ENCODE assay signal across 1 cellular context in genomic region chr7:81638216-81638615, GRCh38.
TF ChIP-seq lines count a peak whose summit lies in the region.

No MANE protein-coding gene starts in this region.

TF ChIP-seq in HEK293, 187 proteins besides CTCF, POLR2A, EP300 and RAD21 (continued from another document and continues in another):
- TF ChIP-seq, protein P1, sequence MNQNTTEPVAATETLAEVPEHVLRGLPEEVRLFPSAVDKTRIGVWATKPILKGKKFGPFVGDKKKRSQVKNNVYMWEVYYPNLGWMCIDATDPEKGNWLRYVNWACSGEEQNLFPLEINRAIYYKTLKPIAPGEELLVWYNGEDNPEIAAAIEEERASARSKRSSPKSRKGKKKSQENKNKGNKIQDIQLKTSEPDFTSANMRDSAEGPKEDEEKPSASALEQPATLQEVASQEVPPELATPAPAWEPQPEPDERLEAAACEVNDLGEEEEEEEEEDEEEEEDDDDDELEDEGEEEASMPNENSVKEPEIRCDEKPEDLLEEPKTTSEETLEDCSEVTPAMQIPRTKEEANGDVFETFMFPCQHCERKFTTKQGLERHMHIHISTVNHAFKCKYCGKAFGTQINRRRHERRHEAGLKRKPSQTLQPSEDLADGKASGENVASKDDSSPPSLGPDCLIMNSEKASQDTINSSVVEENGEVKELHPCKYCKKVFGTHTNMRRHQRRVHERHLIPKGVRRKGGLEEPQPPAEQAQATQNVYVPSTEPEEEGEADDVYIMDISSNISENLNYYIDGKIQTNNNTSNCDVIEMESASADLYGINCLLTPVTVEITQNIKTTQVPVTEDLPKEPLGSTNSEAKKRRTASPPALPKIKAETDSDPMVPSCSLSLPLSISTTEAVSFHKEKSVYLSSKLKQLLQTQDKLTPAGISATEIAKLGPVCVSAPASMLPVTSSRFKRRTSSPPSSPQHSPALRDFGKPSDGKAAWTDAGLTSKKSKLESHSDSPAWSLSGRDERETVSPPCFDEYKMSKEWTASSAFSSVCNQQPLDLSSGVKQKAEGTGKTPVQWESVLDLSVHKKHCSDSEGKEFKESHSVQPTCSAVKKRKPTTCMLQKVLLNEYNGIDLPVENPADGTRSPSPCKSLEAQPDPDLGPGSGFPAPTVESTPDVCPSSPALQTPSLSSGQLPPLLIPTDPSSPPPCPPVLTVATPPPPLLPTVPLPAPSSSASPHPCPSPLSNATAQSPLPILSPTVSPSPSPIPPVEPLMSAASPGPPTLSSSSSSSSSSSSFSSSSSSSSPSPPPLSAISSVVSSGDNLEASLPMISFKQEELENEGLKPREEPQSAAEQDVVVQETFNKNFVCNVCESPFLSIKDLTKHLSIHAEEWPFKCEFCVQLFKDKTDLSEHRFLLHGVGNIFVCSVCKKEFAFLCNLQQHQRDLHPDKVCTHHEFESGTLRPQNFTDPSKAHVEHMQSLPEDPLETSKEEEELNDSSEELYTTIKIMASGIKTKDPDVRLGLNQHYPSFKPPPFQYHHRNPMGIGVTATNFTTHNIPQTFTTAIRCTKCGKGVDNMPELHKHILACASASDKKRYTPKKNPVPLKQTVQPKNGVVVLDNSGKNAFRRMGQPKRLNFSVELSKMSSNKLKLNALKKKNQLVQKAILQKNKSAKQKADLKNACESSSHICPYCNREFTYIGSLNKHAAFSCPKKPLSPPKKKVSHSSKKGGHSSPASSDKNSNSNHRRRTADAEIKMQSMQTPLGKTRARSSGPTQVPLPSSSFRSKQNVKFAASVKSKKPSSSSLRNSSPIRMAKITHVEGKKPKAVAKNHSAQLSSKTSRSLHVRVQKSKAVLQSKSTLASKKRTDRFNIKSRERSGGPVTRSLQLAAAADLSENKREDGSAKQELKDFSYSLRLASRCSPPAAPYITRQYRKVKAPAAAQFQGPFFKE (tag by site-specific recombination; IDR thresholded peaks at IDR 0.05; ENCODE audit: borderline replicate concordance) = no peak
- TF ChIP-seq, protein P2, sequence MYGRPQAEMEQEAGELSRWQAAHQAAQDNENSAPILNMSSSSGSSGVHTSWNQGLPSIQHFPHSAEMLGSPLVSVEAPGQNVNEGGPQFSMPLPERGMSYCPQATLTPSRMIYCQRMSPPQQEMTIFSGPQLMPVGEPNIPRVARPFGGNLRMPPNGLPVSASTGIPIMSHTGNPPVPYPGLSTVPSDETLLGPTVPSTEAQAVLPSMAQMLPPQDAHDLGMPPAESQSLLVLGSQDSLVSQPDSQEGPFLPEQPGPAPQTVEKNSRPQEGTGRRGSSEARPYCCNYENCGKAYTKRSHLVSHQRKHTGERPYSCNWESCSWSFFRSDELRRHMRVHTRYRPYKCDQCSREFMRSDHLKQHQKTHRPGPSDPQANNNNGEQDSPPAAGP (tag by site-specific recombination; IDR thresholded peaks at IDR 0.05) = no peak
- TF ChIP-seq ZNF404 (tag by site-specific recombination; IDR thresholded peaks at IDR 0.05) = no peak
- TF ChIP-seq ZNF510 (tag by site-specific recombination; IDR thresholded peaks at IDR 0.05; ENCODE audit: insufficient replicate concordance) = no peak
- no peak for TF ChIP-seq ZNF600 (tag by site-specific recombination; IDR thresholded peaks at IDR 0.05)
- TF ChIP-seq OSR2 (tag by site-specific recombination; IDR thresholded peaks at IDR 0.05) = peak; percentile 66; the same call in 1 of the 2 replicates
- TF ChIP-seq ZNF768 (tag by site-specific recombination; IDR thresholded peaks at IDR 0.05) = no peak
- TF ChIP-seq ZNF184 (tag by site-specific recombination; IDR thresholded peaks at IDR 0.05) = no peak
- 0 out of 2 replicates have a peak, but pooled peaks have one; percentile 44 for TF ChIP-seq INSM2 (tag by site-specific recombination; IDR thresholded peaks at IDR 0.05)
- TF ChIP-seq ZNF629 (tag by site-specific recombination; IDR thresholded peaks at IDR 0.05) = peak; percentile 81
- TF ChIP-seq ZNF221 (tag by site-specific recombination; IDR thresholded peaks at IDR 0.05; ENCODE audit: borderline replicate concordance) = no peak
- TF ChIP-seq ZNF2 (tag by site-specific recombination; IDR thresholded peaks at IDR 0.05) = no peak
- TF ChIP-seq KLF9 (tag by site-specific recombination; IDR thresholded peaks at IDR 0.05; ENCODE audit: low read depth) = no peak
- TF ChIP-seq ZNF843 (tag by site-specific recombination; IDR thresholded peaks at IDR 0.05) = peak; percentile 68
- TF ChIP-seq, protein P3, sequence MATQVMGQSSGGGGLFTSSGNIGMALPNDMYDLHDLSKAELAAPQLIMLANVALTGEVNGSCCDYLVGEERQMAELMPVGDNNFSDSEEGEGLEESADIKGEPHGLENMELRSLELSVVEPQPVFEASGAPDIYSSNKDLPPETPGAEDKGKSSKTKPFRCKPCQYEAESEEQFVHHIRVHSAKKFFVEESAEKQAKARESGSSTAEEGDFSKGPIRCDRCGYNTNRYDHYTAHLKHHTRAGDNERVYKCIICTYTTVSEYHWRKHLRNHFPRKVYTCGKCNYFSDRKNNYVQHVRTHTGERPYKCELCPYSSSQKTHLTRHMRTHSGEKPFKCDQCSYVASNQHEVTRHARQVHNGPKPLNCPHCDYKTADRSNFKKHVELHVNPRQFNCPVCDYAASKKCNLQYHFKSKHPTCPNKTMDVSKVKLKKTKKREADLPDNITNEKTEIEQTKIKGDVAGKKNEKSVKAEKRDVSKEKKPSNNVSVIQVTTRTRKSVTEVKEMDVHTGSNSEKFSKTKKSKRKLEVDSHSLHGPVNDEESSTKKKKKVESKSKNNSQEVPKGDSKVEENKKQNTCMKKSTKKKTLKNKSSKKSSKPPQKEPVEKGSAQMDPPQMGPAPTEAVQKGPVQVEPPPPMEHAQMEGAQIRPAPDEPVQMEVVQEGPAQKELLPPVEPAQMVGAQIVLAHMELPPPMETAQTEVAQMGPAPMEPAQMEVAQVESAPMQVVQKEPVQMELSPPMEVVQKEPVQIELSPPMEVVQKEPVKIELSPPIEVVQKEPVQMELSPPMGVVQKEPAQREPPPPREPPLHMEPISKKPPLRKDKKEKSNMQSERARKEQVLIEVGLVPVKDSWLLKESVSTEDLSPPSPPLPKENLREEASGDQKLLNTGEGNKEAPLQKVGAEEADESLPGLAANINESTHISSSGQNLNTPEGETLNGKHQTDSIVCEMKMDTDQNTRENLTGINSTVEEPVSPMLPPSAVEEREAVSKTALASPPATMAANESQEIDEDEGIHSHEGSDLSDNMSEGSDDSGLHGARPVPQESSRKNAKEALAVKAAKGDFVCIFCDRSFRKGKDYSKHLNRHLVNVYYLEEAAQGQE (tag by site-specific recombination; IDR thresholded peaks at IDR 0.05) = no peak
- no peak for TF ChIP-seq ZNF37A (tag by site-specific recombination; IDR thresholded peaks at IDR 0.05)
- TF ChIP-seq, protein P4, sequence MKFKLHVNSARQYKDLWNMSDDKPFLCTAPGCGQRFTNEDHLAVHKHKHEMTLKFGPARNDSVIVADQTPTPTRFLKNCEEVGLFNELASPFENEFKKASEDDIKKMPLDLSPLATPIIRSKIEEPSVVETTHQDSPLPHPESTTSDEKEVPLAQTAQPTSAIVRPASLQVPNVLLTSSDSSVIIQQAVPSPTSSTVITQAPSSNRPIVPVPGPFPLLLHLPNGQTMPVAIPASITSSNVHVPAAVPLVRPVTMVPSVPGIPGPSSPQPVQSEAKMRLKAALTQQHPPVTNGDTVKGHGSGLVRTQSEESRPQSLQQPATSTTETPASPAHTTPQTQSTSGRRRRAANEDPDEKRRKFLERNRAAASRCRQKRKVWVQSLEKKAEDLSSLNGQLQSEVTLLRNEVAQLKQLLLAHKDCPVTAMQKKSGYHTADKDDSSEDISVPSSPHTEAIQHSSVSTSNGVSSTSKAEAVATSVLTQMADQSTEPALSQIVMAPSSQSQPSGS (tag by site-specific recombination; IDR thresholded peaks at IDR 0.05; ENCODE audit: low read depth) = no peak
- TF ChIP-seq ZNF274 (IDR thresholded peaks at IDR 0.05; ENCODE audit: low read length) = no peak
- no peak for TF ChIP-seq ZNF274 (tag by site-specific recombination; IDR thresholded peaks at IDR 0.05; ENCODE audit: borderline replicate concordance)
- TF ChIP-seq ZNF24 (tag by site-specific recombination; IDR thresholded peaks at IDR 0.05) = 0 out of 2 replicates have a peak, but pooled peaks have one; percentile 22
- TF ChIP-seq ZBTB7A (tag by site-specific recombination; IDR thresholded peaks at IDR 0.05; ENCODE audit: low read depth) = no peak
- no peak for TF ChIP-seq BCL11B (tag by site-specific recombination; IDR thresholded peaks at IDR 0.05; ENCODE audit: low read depth)
- TF ChIP-seq SP2 (tag by site-specific recombination; IDR thresholded peaks at IDR 0.05) = no peak
- no peak for TF ChIP-seq ZNF114 (tag by site-specific recombination; IDR thresholded peaks at IDR 0.05)
- no peak for TF ChIP-seq ZNF529 (tag by site-specific recombination; IDR thresholded peaks at IDR 0.05; ENCODE audit: insufficient replicate concordance)
- no peak for TF ChIP-seq HOXA7 (CRISPR knock-in tag; IDR thresholded peaks at IDR 0.05; ENCODE audit: borderline replicate concordance)
- TF ChIP-seq AEBP2 (tag by site-specific recombination; IDR thresholded peaks at IDR 0.05; ENCODE audit: borderline replicate concordance) = no peak
- TF ChIP-seq, protein P5, sequence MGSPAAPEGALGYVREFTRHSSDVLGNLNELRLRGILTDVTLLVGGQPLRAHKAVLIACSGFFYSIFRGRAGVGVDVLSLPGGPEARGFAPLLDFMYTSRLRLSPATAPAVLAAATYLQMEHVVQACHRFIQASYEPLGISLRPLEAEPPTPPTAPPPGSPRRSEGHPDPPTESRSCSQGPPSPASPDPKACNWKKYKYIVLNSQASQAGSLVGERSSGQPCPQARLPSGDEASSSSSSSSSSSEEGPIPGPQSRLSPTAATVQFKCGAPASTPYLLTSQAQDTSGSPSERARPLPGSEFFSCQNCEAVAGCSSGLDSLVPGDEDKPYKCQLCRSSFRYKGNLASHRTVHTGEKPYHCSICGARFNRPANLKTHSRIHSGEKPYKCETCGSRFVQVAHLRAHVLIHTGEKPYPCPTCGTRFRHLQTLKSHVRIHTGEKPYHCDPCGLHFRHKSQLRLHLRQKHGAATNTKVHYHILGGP (tag by site-specific recombination; IDR thresholded peaks at IDR 0.05) = no peak
- TF ChIP-seq ZNF112 (tag by site-specific recombination; IDR thresholded peaks at IDR 0.05) = no peak
- TF ChIP-seq, protein P6, sequence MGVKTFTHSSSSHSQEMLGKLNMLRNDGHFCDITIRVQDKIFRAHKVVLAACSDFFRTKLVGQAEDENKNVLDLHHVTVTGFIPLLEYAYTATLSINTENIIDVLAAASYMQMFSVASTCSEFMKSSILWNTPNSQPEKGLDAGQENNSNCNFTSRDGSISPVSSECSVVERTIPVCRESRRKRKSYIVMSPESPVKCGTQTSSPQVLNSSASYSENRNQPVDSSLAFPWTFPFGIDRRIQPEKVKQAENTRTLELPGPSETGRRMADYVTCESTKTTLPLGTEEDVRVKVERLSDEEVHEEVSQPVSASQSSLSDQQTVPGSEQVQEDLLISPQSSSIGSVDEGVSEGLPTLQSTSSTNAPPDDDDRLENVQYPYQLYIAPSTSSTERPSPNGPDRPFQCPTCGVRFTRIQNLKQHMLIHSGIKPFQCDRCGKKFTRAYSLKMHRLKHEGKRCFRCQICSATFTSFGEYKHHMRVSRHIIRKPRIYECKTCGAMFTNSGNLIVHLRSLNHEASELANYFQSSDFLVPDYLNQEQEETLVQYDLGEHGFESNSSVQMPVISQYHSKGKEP (tag by site-specific recombination; IDR thresholded peaks at IDR 0.05) = no peak
- no peak for TF ChIP-seq ZNF292 (tag by site-specific recombination; IDR thresholded peaks at IDR 0.05; ENCODE audit: borderline replicate concordance, low read depth)
- TF ChIP-seq ZNF514 (tag by site-specific recombination; IDR thresholded peaks at IDR 0.05) = no peak
- TF ChIP-seq ZNF660 (tag by site-specific recombination; IDR thresholded peaks at IDR 0.05) = no peak
- TF ChIP-seq ZNF530 (tag by site-specific recombination; IDR thresholded peaks at IDR 0.05; ENCODE audit: low read depth) = no peak
- TF ChIP-seq, protein P7, sequence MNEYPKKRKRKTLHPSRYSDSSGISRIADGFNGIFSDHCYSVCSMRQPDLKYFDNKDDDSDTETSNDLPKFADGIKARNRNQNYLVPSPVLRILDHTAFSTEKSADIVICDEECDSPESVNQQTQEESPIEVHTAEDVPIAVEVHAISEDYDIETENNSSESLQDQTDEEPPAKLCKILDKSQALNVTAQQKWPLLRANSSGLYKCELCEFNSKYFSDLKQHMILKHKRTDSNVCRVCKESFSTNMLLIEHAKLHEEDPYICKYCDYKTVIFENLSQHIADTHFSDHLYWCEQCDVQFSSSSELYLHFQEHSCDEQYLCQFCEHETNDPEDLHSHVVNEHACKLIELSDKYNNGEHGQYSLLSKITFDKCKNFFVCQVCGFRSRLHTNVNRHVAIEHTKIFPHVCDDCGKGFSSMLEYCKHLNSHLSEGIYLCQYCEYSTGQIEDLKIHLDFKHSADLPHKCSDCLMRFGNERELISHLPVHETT (tag by site-specific recombination; IDR thresholded peaks at IDR 0.05) = no peak
- TF ChIP-seq ZNF121 (tag by site-specific recombination; IDR thresholded peaks at IDR 0.05) = no peak
- TF ChIP-seq ZNF654 (tag by site-specific recombination; IDR thresholded peaks at IDR 0.05; ENCODE audit: low read depth) = no peak
- no peak for TF ChIP-seq ZNF670 (tag by site-specific recombination; IDR thresholded peaks at IDR 0.05; ENCODE audit: low read depth)
- TF ChIP-seq KLF10 (tag by site-specific recombination; IDR thresholded peaks at IDR 0.05) = no peak
- no peak for TF ChIP-seq ZNF266 (tag by site-specific recombination; IDR thresholded peaks at IDR 0.05; ENCODE audit: low read depth)
- TF ChIP-seq ZNF302 (tag by site-specific recombination; IDR thresholded peaks at IDR 0.05; ENCODE audit: low read depth) = no peak
- TF ChIP-seq HOXD13 (CRISPR knock-in tag; IDR thresholded peaks at IDR 0.05; ENCODE audit: borderline replicate concordance) = no peak
- TF ChIP-seq ZNF223 (tag by site-specific recombination; IDR thresholded peaks at IDR 0.05) = no peak
- TF ChIP-seq SCRT1 (tag by site-specific recombination; IDR thresholded peaks at IDR 0.05; ENCODE audit: borderline replicate concordance) = no peak
- no peak for TF ChIP-seq ZNF174 (tag by site-specific recombination; IDR thresholded peaks at IDR 0.05)
